Comparison of ENCODE assay signal across 32 cellular contexts in genomic region chr5:133415906-133416305, GRCh38.
"Had no signal": no experiment of that assay in that cellular context is flagged by ENCODE, and none has a peak within 500 bp of the region (broad histone marks: within the 10 kb centered on the region; RNA-seq: fewer than 3 reads in every experiment).

No MANE protein-coding gene starts in this region.

- ATAC-seq: activated naive CD4-positive, alpha-beta T cell treated with anti-CD3 and anti-CD28 coated beads, Interleukin-2, amount 50 U/mL, for 72 hours; activated naive CD8-positive, alpha-beta T cell treated with anti-CD3 and anti-CD28 coated beads, Interleukin-2, amount 50 U/mL, for 24 hours; activated T-cell treated with anti-CD3 and anti-CD28 coated beads, Interleukin-2, amount 50 U/mL, for 4 hours; activated T-cell treated with anti-CD3 and anti-CD28 coated beads, Interleukin-2, amount 50 U/mL, for 72 hours; activated T-helper 17 cell treated with anti-CD3 and anti-CD28 coated beads, Interleukin-2, amount 50 U/mL, for 72 hours; body of pancreas had no signal

- H3K27ac ChIP-seq: adrenal gland, ascending aorta, body of pancreas, brain microvascular endothelial cell, breast epithelium, cardiac muscle cell had no signal

- DNase-seq: activated effector memory CD4-positive, alpha-beta T cell treated with anti-CD3 and anti-CD28 coated beads, Interleukin-2, amount 50 U/mL, for 16 hours; activated effector memory CD4-positive, alpha-beta T cell treated with Interleukin-2 at 50 U/mL for 16 hours; activated gamma-delta T cell; activated gamma-delta T cell treated with Interleukin-2 at 50 U/mL for 16 hours; activated naive CD4-positive, alpha-beta T cell; activated naive CD4-positive, alpha-beta T cell treated with anti-CD3 and anti-CD28 coated beads for 36 hours; activated naive CD4-positive, alpha-beta T cell treated with anti-CD3 and anti-CD28 coated beads, Interleukin-2, amount 10 ng/mL, durations not matched to agents 7 days and 5 days; activated naive CD4-positive, alpha-beta T cell treated with anti-CD3 and anti-CD28 coated beads, Interleukin-2, amount 50 U/mL, for 16 hours; activated naive CD4-positive, alpha-beta T cell treated with Interleukin-2 at 50 U/mL for 16 hours; activated naive CD8-positive, alpha-beta T cell treated with anti-CD3 and anti-CD28 coated beads for 36 hours; activated naive CD8-positive, alpha-beta T cell treated with anti-CD3 and anti-CD28 coated beads, Interleukin-2, amount 10 ng/mL, durations not matched to agents 7 days and 5 days; activated naive CD8-positive, alpha-beta T cell treated with anti-CD3 and anti-CD28 coated beads, Interleukin-2, amount 50 U/mL, for 24 hours; activated T-cell treated with anti-CD3 and anti-CD28 coated beads, Interleukin-2, amount 50 U/mL, for 1 hour; activated T-cell treated with anti-CD3 and anti-CD28 coated beads, Interleukin-2, amount 50 U/mL, for 24 hours; activated T-cell treated with anti-CD3 and anti-CD28 coated beads, Interleukin-2, amount 50 U/mL, for 4 hours; activated T-cell treated with anti-CD3 and anti-CD28 coated beads, Interleukin-2, amount 50 U/mL, for 48 hours; activated T-cell treated with anti-CD3 and anti-CD28 coated beads, Interleukin-2, amount 50 U/mL, for 72 hours; amniotic stem cell; amygdala; anterior cingulate cortex; aorta; body of pancreas; brain microvascular endothelial cell; caudate nucleus; central memory CD4-positive, alpha-beta T cell; cerebellar nuclear complex had no signal

- H3K4me3 ChIP-seq: adrenal gland, ascending aorta, body of pancreas, breast epithelium, cardiac muscle cell had no signal

- H3K27me3 ChIP-seq: adrenal gland, ascending aorta, body of pancreas, brain microvascular endothelial cell, breast epithelium had no signal
